In the genomic region with DNA sequence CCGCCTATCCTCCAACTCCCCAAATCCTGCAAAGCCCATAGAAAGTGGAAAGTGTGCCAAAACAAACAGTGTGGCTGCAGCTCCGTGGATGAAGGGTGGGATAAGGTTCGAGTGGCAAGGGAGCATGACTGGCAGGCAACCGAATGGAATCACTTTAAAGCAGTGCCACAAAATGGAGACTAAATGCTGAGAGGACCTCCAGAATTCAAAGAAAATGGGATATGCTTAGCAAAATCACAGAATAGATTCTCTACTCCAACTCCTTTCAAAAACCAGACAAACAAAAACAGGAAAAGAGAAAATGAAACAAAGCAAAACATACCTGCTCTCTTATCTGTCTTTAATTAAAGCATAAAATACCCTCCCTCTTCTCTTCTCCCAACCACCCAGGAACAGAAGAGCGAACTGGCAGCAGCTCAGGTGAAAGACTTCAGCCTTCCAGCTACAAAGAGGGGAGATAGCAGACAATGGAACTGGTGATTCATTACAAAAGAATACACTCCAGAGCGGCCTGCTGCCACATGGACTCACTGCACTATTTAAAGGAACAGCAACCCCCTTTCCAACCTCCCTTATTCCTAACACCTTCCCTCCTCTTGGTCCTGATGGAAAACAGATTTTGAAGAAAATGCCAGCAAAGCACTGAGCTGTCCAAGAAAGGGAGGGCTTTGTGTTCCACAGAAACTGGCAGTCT, we compare ENCODE assay signal across 8 cellular contexts.
DNase-seq lines count a peak whose midpoint lies in the region; ATAC-seq and TF ChIP-seq lines count a peak whose summit lies in the region.

No MANE protein-coding gene starts in this region.

- H3K4me3 ChIP-seq in thyroid gland (replicated peaks in 1 of 3), result peak overlapping the region in 1 of 3 donors; percentile 23

- H3K9me3 ChIP-seq in thyroid gland, result no peaks in the 10 kb centered on the region

- DNase-seq in activated CD4-positive, alpha-beta T cell treated with anti-CD3 and anti-CD28 coated beads, Interleukin-2, amount 10 ng/mL, durations not matched to agents 24 days and 14 days, result no peak
- no peak for DNase-seq in activated CD4-positive, alpha-beta T cell treated with anti-CD3 and anti-CD28 coated beads for 48 hours
- DNase-seq in NCI-H69 (lab: John Stamatoyannopoulos, UW) (peak; percentile 96), chondrocyte (ENCODE audit: low spot score) (no peak), left colon (peak; percentile 31 to 49), thyroid gland (peak; percentile 62 to 65), OCI-M2 (lab: John Stamatoyannopoulos, UW; ENCODE audit: unreplicated experiment) (no peak)
- no peak for DNase-seq in stimulated activated CD4-positive, alpha-beta T cell treated with anti-CD3 and anti-CD28 coated beads, Interleukin-12 subunit alpha, Interleukin-12 subunit beta, amount 100 ng/mL, for 4 hours

- TF ChIP-seq CTCF in chondrocyte (IDR thresholded peaks at IDR 0.05), result no peak
- no peak for TF ChIP-seq CTCF in thyroid gland (IDR thresholded peaks at IDR 0.05)

- H3K27me3 Mint-ChIP-seq in activated CD4-positive, alpha-beta T cell treated with anti-CD3 and anti-CD28 coated beads, Interleukin-2, amount 10 ng/mL, durations not matched to agents 24 days and 14 days, result peaks cover 26% of the 10 kb centered on the region
- H3K27me3 Mint-ChIP-seq in chondrocyte (ENCODE audit: low read depth), result no peaks in the 10 kb centered on the region

- H3K36me3 Mint-ChIP-seq in activated CD4-positive, alpha-beta T cell treated with anti-CD3 and anti-CD28 coated beads, Interleukin-2, amount 10 ng/mL, durations not matched to agents 24 days and 14 days (ENCODE audit: low read depth), result no peaks in the 10 kb centered on the region
- no peaks in the 10 kb centered on the region for H3K36me3 Mint-ChIP-seq in chondrocyte (ENCODE audit: low read depth)

- H3K9me3 Mint-ChIP-seq in activated CD4-positive, alpha-beta T cell treated with anti-CD3 and anti-CD28 coated beads, Interleukin-2, amount 10 ng/mL, durations not matched to agents 24 days and 14 days, result no peaks in the 10 kb centered on the region
- H3K9me3 Mint-ChIP-seq in chondrocyte (ENCODE audit: low read depth), result no peaks in the 10 kb centered on the region

- H3K4me3 Mint-ChIP-seq in activated CD4-positive, alpha-beta T cell treated with anti-CD3 and anti-CD28 coated beads, Interleukin-2, amount 10 ng/mL, durations not matched to agents 24 days and 14 days, result peak overlapping the region; percentile 21
- H3K4me3 Mint-ChIP-seq in chondrocyte (ENCODE audit: unreplicated experiment), result peak overlapping the region; percentile 70

- WGBS in thyroid gland, 2 donors, result 3 to 7% methylated on average over 6 of the region's 6 CpGs

- no peak overlapping the region for H3K27ac Mint-ChIP-seq in activated CD4-positive, alpha-beta T cell treated with anti-CD3 and anti-CD28 coated beads, Interleukin-2, amount 10 ng/mL, durations not matched to agents 24 days and 14 days
- H3K27ac Mint-ChIP-seq in chondrocyte (ENCODE audit: unreplicated experiment), result peak overlapping the region; percentile 92

- no peaks in the 10 kb centered on the region for H3K27me3 ChIP-seq in thyroid gland

- no peaks in the 10 kb centered on the region for H3K36me3 ChIP-seq in thyroid gland

- peak overlapping the region; percentile 40 to 85 (median 84) for H3K27ac ChIP-seq in thyroid gland

- no peak for TF ChIP-seq POLR2A in thyroid gland (IDR thresholded peaks at IDR 0.05)

- peaks cover 39 to 49% of the 10 kb centered on the region in 2 donors for H3K4me1 ChIP-seq in thyroid gland

- intact Hi-C loops in activated CD4-positive, alpha-beta T cell treated with anti-CD3 and anti-CD28 coated beads, Interleukin-2, amount 10 ng/mL, durations not matched to agents 24 days and 14 days (cut with micrococcal nuclease), result no loop called here
- intact Hi-C loops in left colon (cut with DNase I, micrococcal nuclease) (no loop called here), thyroid gland (cut with DNase I) (no loop called here)

- peaks cover 12% of the 10 kb centered on the region for H3K4me1 Mint-ChIP-seq in activated CD4-positive, alpha-beta T cell treated with anti-CD3 and anti-CD28 coated beads, Interleukin-2, amount 10 ng/mL, durations not matched to agents 24 days and 14 days
- peaks cover 68% of the 10 kb centered on the region for H3K4me1 Mint-ChIP-seq in chondrocyte (ENCODE audit: low read depth)

- ATAC-seq in left colon, result peak; percentile 58

Comparison
In these comparisons a context has a peak if more than half of its experiments do, and no peak if none do; other contexts are left out.
1. DNase-seq: peak in NCI-H69 (single experiment), left colon (2 of 2) and thyroid gland (2 of 2); none in activated CD4-positive, alpha-beta T cell treated with anti-CD3 and anti-CD28 coated beads, Interleukin-2, amount 10 ng/mL, durations not matched to agents 24 days and 14 days (single experiment), activated CD4-positive, alpha-beta T cell treated with anti-CD3 and anti-CD28 coated beads for 48 hours (single experiment), chondrocyte (single experiment), stimulated activated CD4-positive, alpha-beta T cell treated with anti-CD3 and anti-CD28 coated beads, Interleukin-12 subunit alpha, Interleukin-12 subunit beta, amount 100 ng/mL, for 4 hours (single experiment) and OCI-M2 (single experiment).